ENCODE assay signal across 8 cellular contexts in genomic region chr18:8754995-8755955, GRCh38. TPM values are rescaled to one million over a fixed set of nuclear protein-coding genes. Genes with fewer than 3 reads are reported as not detected.
A peak's percentile ranks its signal among the peaks of the same experiment; 100 is the strongest.
DNase-seq lines count a peak whose midpoint lies in the region; ATAC-seq, FAIRE-seq and TF ChIP-seq lines count a peak whose summit lies in the region.

No MANE protein-coding gene starts in this region.

- no peak for TF ChIP-seq CTCF in endodermal cell (conservative IDR thresholded peaks at IDR 0.05)
- no peak for TF ChIP-seq CTCF in heart left ventricle (IDR thresholded peaks at IDR 0.05)

- WGBS in endodermal cell (ENCODE audit: insufficient coverage in 1 of 2, insufficient read length in 1 of 2), 2 experiments = 95 to 97% methylated on average over 11 to 20 of the region's 20 CpGs
- 88 to 93% (median 90%) methylated on average over 20 of the region's 20 CpGs for WGBS in heart left ventricle, 4 donors

- H3K4me1 Mint-ChIP-seq in endodermal cell = peaks cover 9% of the 10 kb centered on the region

- no peak overlapping the region for H3K9ac ChIP-seq in endodermal cell (ENCODE audit: extremely low read depth, low read length, poor library complexity, severe bottlenecking)

- peak overlapping the region; percentile 23 for H3K27ac Mint-ChIP-seq in endodermal cell

- ATAC-seq in heart left ventricle = no peak

- peaks cover 4% of the 10 kb centered on the region for H3K9me3 ChIP-seq in endodermal cell (ENCODE audit: control insufficient read depth, low read length)
- H3K9me3 ChIP-seq in heart left ventricle = no peaks in the 10 kb centered on the region

- no peak for TF ChIP-seq POLR2A in heart left ventricle (IDR thresholded peaks at IDR 0.05)

- H3K36me3 Mint-ChIP-seq in endodermal cell (ENCODE audit: low read depth) = peaks cover 11% of the 10 kb centered on the region

- no peaks in the 10 kb centered on the region for H3K36me3 ChIP-seq in endodermal cell (ENCODE audit: control insufficient read depth, insufficient read depth, low read length)
- H3K36me3 ChIP-seq in heart left ventricle = no peaks in the 10 kb centered on the region

- peak; percentile 4 to 15 (median 9) for DNase-seq in stimulated activated CD4-positive, alpha-beta T cell treated with anti-CD3 and anti-CD28 coated beads, Interleukin-12 subunit alpha, Interleukin-12 subunit beta, amount 100 ng/mL, for 48 hours (ENCODE audit: low read depth in 2 of 3, low spot score in 1 of 3)
- DNase-seq in stimulated activated CD4-positive, alpha-beta T cell treated with anti-CD3 and anti-CD28 coated beads, Interleukin-2, amount 100 ng/mL, for 48 hours = no peak
- DNase-seq in T-helper 2 cell = peak in 3 of 5 experiments; percentile 18 to 76 (median 69)
- no peak for DNase-seq in endodermal cell
- peak; percentile 53 for DNase-seq in urothelium cell line (ENCODE audit: low spot score)
- DNase-seq in NCI-H1105 treated with DMSO at 0.1 percent for 48 hours (lab: John Stamatoyannopoulos, UW) = no peak
- no peak for DNase-seq in heart left ventricle
- DNase-seq in NCI-H446 treated with DMSO at 0.1 percent for 48 hours (lab: John Stamatoyannopoulos, UW) = no peak

- H3K4me3 ChIP-seq in endodermal cell (ENCODE audit: low read length) (no peak overlapping the region), heart left ventricle (no peak overlapping the region)

- H3K4me1 ChIP-seq in endodermal cell (ENCODE audit: control insufficient read depth, insufficient read depth, low read length) = no peaks in the 10 kb centered on the region
- H3K4me1 ChIP-seq in heart left ventricle = peaks cover 0 to 4% (median 0%) of the 10 kb centered on the region in 12 donors

- peaks cover under 1% of the 10 kb centered on the region for H3K9me3 Mint-ChIP-seq in endodermal cell

- no peaks in the 10 kb centered on the region for H3K27me3 Mint-ChIP-seq in endodermal cell (ENCODE audit: insufficient read depth)

- no peak overlapping the region for H3K4me3 Mint-ChIP-seq in endodermal cell

- no peak overlapping the region for H3K27ac ChIP-seq in endodermal cell (ENCODE audit: low read depth, low read length)
- H3K27ac ChIP-seq in heart left ventricle = no peak overlapping the region

- intact Hi-C loops in heart left ventricle (cut with DNase I) = no loop called here

- peak; percentile 62 for FAIRE-seq in urothelium cell line (lab: Jason Lieb, UNC)

- H3K27me3 ChIP-seq in endodermal cell (ENCODE audit: control insufficient read depth, insufficient read depth, low read length, poor library complexity, severe bottlenecking) = no peaks in the 10 kb centered on the region
- no peaks in the 10 kb centered on the region for H3K27me3 ChIP-seq in heart left ventricle

RNA-seq across cellular contexts. Expression of gene MTCL1, which starts 49.9 kb away (rescaled TPM):
- total RNA-seq in endodermal cell (10 to 100 TPM; 15.0 to 26.0 TPM), heart left ventricle (10 to 100 TPM in 4 of 9 donors, 1 to 10 TPM in 5; 4.7 to 17.7 (median 9.7) TPM)
- polyA plus RNA-seq in endodermal cell (2013, experiment 1 of 2) = 31.7 TPM
- polyA plus RNA-seq in endodermal cell (2013, experiment 2 of 2) = 26.8 TPM
- 1 to 10 TPM; 5.3 to 9.5 TPM for polyA plus RNA-seq in heart left ventricle

Comparison
In these comparisons a context has a peak if more than half of its experiments do, and no peak if none do; other contexts are left out.
1. DNase-seq: peak in stimulated activated CD4-positive, alpha-beta T cell treated with anti-CD3 and anti-CD28 coated beads, Interleukin-12 subunit alpha, Interleukin-12 subunit beta, amount 100 ng/mL, for 48 hours (3 of 3), T-helper 2 cell (3 of 5) and urothelium cell line (single experiment); none in stimulated activated CD4-positive, alpha-beta T cell treated with anti-CD3 and anti-CD28 coated beads, Interleukin-2, amount 100 ng/mL, for 48 hours (0 of 2), endodermal cell (single experiment), NCI-H1105 treated with DMSO at 0.1 percent for 48 hours (single experiment), heart left ventricle (0 of 5) and NCI-H446 treated with DMSO at 0.1 percent for 48 hours (single experiment).